Comparison of ENCODE assay signal across 23 cellular contexts in genomic region chr1:198271467-198271866, GRCh38.
"Had no signal": no experiment of that assay in that cellular context is flagged by ENCODE, and none has a peak within 500 bp of the region (broad histone marks: within the 10 kb centered on the region; RNA-seq: fewer than 3 reads in every experiment).

No MANE protein-coding gene starts in this region.

- H3K36me3 Mint-ChIP-seq: activated CD4-positive, alpha-beta memory T cell treated with anti-CD3 and anti-CD28 coated beads for 36 hours; activated naive CD4-positive, alpha-beta T cell treated with anti-CD3 and anti-CD28 coated beads, Interleukin-2, amount 50 U/mL, for 24 hours; WTC11 had no signal

- H3K4me3 ChIP-seq: ascending aorta, body of pancreas, K562, SJSA1 had no signal

- H3K9me3 Mint-ChIP-seq: activated CD4-positive, alpha-beta memory T cell treated with anti-CD3 and anti-CD28 coated beads for 36 hours; activated CD4-positive, alpha-beta T cell treated with anti-CD3 and anti-CD28 coated beads, Interleukin-2, amount 10 ng/mL, durations not matched to agents 7 days and 5 days; activated naive CD4-positive, alpha-beta T cell treated with anti-CD3 and anti-CD28 coated beads, Interleukin-2, amount 50 U/mL, for 24 hours; activated T-cell treated with anti-CD3 and anti-CD28 coated beads, Interleukin-2, amount 50 U/mL, for 72 hours; WTC11 had no signal

- ATAC-seq: activated T-cell treated with anti-CD3 and anti-CD28 coated beads, Interleukin-2, amount 50 U/mL, for 72 hours; body of pancreas; K562; PC-3; T-helper 17 cell; WTC11 had no signal

- H3K4me3 Mint-ChIP-seq: activated CD4-positive, alpha-beta memory T cell treated with anti-CD3 and anti-CD28 coated beads for 36 hours; activated CD4-positive, alpha-beta T cell treated with anti-CD3 and anti-CD28 coated beads, Interleukin-2, amount 10 ng/mL, durations not matched to agents 7 days and 5 days; activated naive CD4-positive, alpha-beta T cell treated with anti-CD3 and anti-CD28 coated beads, Interleukin-2, amount 50 U/mL, for 24 hours; activated T-cell treated with anti-CD3 and anti-CD28 coated beads, Interleukin-2, amount 50 U/mL, for 72 hours; T-helper 17 cell; WTC11 had no signal

- DNase-seq: activated CD4-positive, alpha-beta memory T cell treated with anti-CD3 and anti-CD28 coated beads for 36 hours; activated CD4-positive, alpha-beta T cell treated with anti-CD3 and anti-CD28 coated beads, Interleukin-2, amount 10 ng/mL, durations not matched to agents 7 days and 5 days; activated CD8-positive, alpha-beta memory T cell treated with anti-CD3 and anti-CD28 coated beads, Interleukin-2, amount 50 U/mL, for 4 hours; activated naive CD4-positive, alpha-beta T cell; activated T-cell treated with anti-CD3 and anti-CD28 coated beads, Interleukin-2, amount 50 U/mL, for 72 hours; amniotic stem cell; body of pancreas; cerebellar nuclear complex; Karpas-422; MM.1S; NCI-H1105; NCI-H1694 treated with DMSO at 0.1 percent for 48 hours; NCI-H2029 treated with DMSO at 0.1 percent for 48 hours; NCI-H510A treated with DMSO at 0.1 percent for 48 hours; PC-3; SHP77; T-helper 17 cell; T-helper 9 cell had no signal

- H3K36me3 ChIP-seq: ascending aorta had no signal

- H3K27me3 Mint-ChIP-seq: activated CD4-positive, alpha-beta memory T cell treated with anti-CD3 and anti-CD28 coated beads for 36 hours; activated CD4-positive, alpha-beta T cell treated with anti-CD3 and anti-CD28 coated beads, Interleukin-2, amount 10 ng/mL, durations not matched to agents 7 days and 5 days; activated naive CD4-positive, alpha-beta T cell treated with anti-CD3 and anti-CD28 coated beads, Interleukin-2, amount 50 U/mL, for 24 hours; T-helper 17 cell had no signal

- H3K27ac ChIP-seq: ascending aorta, body of pancreas, SJSA1 had no signal

- H3K4me1 Mint-ChIP-seq: activated CD4-positive, alpha-beta T cell treated with anti-CD3 and anti-CD28 coated beads, Interleukin-2, amount 10 ng/mL, durations not matched to agents 7 days and 5 days; T-helper 17 cell had no signal

- H3K27me3 ChIP-seq: ascending aorta, body of pancreas, SJSA1 had no signal

- H3K9me3 ChIP-seq: ascending aorta, body of pancreas, SJSA1 had no signal

- H3K27ac Mint-ChIP-seq: activated CD4-positive, alpha-beta memory T cell treated with anti-CD3 and anti-CD28 coated beads for 36 hours; activated CD4-positive, alpha-beta T cell treated with anti-CD3 and anti-CD28 coated beads, Interleukin-2, amount 10 ng/mL, durations not matched to agents 7 days and 5 days; activated naive CD4-positive, alpha-beta T cell treated with anti-CD3 and anti-CD28 coated beads, Interleukin-2, amount 50 U/mL, for 24 hours; T-helper 17 cell; WTC11 had no signal
